ENCODE assay signal across 32 cellular contexts in the genomic region with DNA sequence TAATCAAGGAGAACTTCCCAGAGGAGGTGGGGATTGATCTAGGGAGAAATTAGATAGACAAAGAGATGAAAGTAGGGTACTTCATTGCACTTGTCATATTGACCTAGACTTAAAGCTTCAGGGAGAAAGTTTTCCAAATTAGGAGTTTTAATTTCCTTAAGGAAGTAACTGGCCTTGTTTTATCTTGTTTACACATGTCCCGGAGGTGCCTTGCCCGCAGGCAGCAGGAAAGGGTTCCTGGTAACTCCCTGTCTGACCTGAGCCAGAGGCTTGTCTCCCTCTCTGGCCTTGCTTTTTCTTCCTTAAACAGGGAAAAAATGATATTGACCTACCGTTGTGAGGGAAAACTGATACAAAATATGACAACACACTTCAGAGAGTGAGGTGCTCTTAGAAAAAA.
DNase-seq lines count a peak whose midpoint lies in the region; ATAC-seq, FAIRE-seq and TF ChIP-seq lines count a peak whose summit lies in the region.
"Had no signal": no experiment of that assay in that cellular context is flagged by ENCODE, and none has a peak within 500 bp of the region (broad histone marks: within the 10 kb centered on the region; RNA-seq: fewer than 3 reads in every experiment).

No MANE protein-coding gene starts in this region.

- TF ChIP-seq CTCF in K562 (IDR thresholded peaks at IDR 0.05 in 2 of 3, conservative IDR thresholded peaks at IDR 0.05 in 1 of 3; ENCODE audit: insufficient read depth in 2 of 3, low read depth in 1 of 3, low read length in 3 of 3) (no peak), foreskin keratinocyte (conservative IDR thresholded peaks at IDR 0.05) (no peak), transverse colon (IDR thresholded peaks at IDR 0.05) (no peak), chondrocyte (IDR thresholded peaks at IDR 0.05) (no peak)

- H2AFZ ChIP-seq in K562 (ENCODE audit: low read depth, low read length) = no peak overlapping the region

- ATAC-seq in K562 = no peak
- ATAC-seq in foreskin keratinocyte = peak; percentile 58
- ATAC-seq: activated naive CD8-positive, alpha-beta T cell treated with anti-CD3 and anti-CD28 coated beads, Interleukin-2, amount 50 U/mL, for 24 hours; activated T-cell treated with anti-CD3 and anti-CD28 coated beads, Interleukin-2, amount 50 U/mL, for 72 hours; naive thymus-derived CD4-positive, alpha-beta T cell; stimulated activated naive CD8-positive, alpha-beta T cell treated with anti-CD3 and anti-CD28 coated beads, Interleukin-15, amount 100 ng/mL, for 72 hours had no signal

- in situ Hi-C loops in K562 (cut with MboI) = no loop called here
- in situ Hi-C loops in transverse colon (cut with MboI; ENCODE audit: low pct_ligation_motif_present in 1 of 4, low pct_unique_long_range_greater_than_20kb in 1 of 4, low sequenced_read_pairs in 3 of 4) = no loop called here

- no peak overlapping the region for H3K27ac ChIP-seq in K562 (ENCODE audit: extremely low read depth, low read depth, low read length)
- H3K27ac ChIP-seq in foreskin keratinocyte = peak overlapping the region; percentile 10
- peak overlapping the region; percentile 80 to 88 (median 84) for H3K27ac ChIP-seq in transverse colon
- H3K27ac ChIP-seq: neutrophil, right lobe of liver, SJCRH30, thoracic aorta had no signal

- intact Hi-C loops in K562 (cut with micrococcal nuclease) = no loop called here
- intact Hi-C loops in transverse colon (cut with DNase I; ENCODE audit: low total_unique reads) = no loop called here

- FAIRE-seq in K562 (lab: Jason Lieb, UNC) = no peak
- FAIRE-seq: astrocyte, H1 had no signal

- H4K20me1 ChIP-seq in K562 (replicated peaks; ENCODE audit: control insufficient read depth, insufficient read depth, low read length) = no peaks in the 10 kb centered on the region

- H3K27me3 Mint-ChIP-seq in chondrocyte (ENCODE audit: low read depth) = peaks cover 27% of the 10 kb centered on the region
- H3K27me3 Mint-ChIP-seq: progenitor cell of endocrine pancreas had no signal

- H3K4me2 ChIP-seq in K562 (ENCODE audit: insufficient read depth, low read length) = no peak overlapping the region

- no peak for TF ChIP-seq EP300 in K562 (IDR thresholded peaks at IDR 0.05; ENCODE audit: low read length)
- TF ChIP-seq EP300 in transverse colon (IDR thresholded peaks at IDR 0.05; ENCODE audit: low read depth) = no peak

- H3K4me3 ChIP-seq in K562 = no peak overlapping the region
- H3K4me3 ChIP-seq in transverse colon = no peak overlapping the region
- H3K4me3 ChIP-seq: right lobe of liver, SJCRH30, thoracic aorta had no signal

- TF ChIP-seq RAD21 in K562 (CRISPR knock-in tag; conservative IDR thresholded peaks at IDR 0.05 in 1 of 2, IDR thresholded peaks at IDR 0.05 in 1 of 2) = no peak

- no peaks in the 10 kb centered on the region for H3K36me3 ChIP-seq in K562 (ENCODE audit: control insufficient read depth, insufficient read depth, low read length)
- no peaks in the 10 kb centered on the region for H3K36me3 ChIP-seq in transverse colon
- H3K36me3 ChIP-seq: neutrophil, right lobe of liver, SJCRH30, thoracic aorta had no signal

- no TSS peak for BruUV-seq in K562 (replicated peaks; lab: Mats Ljungman, UMichigan)

- POLR2A ChIA-PET in K562 (lab: Yijun Ruan, JAX) = no interaction called here

- no peak overlapping the region for H3K27ac Mint-ChIP-seq in chondrocyte (ENCODE audit: unreplicated experiment)
- H3K27ac Mint-ChIP-seq: activated naive CD8-positive, alpha-beta T cell treated with anti-CD3 and anti-CD28 coated beads, Interleukin-2, amount 50 U/mL, for 24 hours; activated T-cell treated with anti-CD3 and anti-CD28 coated beads, Interleukin-2, amount 50 U/mL, for 72 hours; CD4-positive, alpha-beta T cell; endodermal cell; HFFc6; immature natural killer cell; naive thymus-derived CD4-positive, alpha-beta T cell; progenitor cell of endocrine pancreas had no signal

- 5% methylated on average over 3 of the region's 3 CpGs for WGBS in K562 (ENCODE audit: insufficient coverage, low coverage, missing lambda C conversion rate)
- 23 to 35% methylated on average over 3 of the region's 3 CpGs for WGBS in transverse colon (ENCODE audit: low coverage in 1 of 2), 2 donors

- no peaks in the 10 kb centered on the region for H3K4me1 Mint-ChIP-seq in chondrocyte (ENCODE audit: low read depth)
- H3K4me1 Mint-ChIP-seq: activated naive CD8-positive, alpha-beta T cell treated with anti-CD3 and anti-CD28 coated beads, Interleukin-2, amount 50 U/mL, for 24 hours; immature natural killer cell; naive thymus-derived CD4-positive, alpha-beta T cell; stimulated activated naive CD8-positive, alpha-beta T cell treated with anti-CD3 and anti-CD28 coated beads, Interleukin-15, amount 100 ng/mL, for 72 hours had no signal

- H3K9ac ChIP-seq in K562 (ENCODE audit: insufficient read depth in 1 of 2, low read depth in 2 of 2, low read length in 2 of 2) = no peak overlapping the region

- H3K27me3 ChIP-seq in K562 (ENCODE audit: control insufficient read depth in 2 of 2, insufficient read depth in 2 of 2, low read length in 2 of 2) = peaks cover 0 to 5% of the 10 kb centered on the region in 2 experiments; a peak in 2 of 5 replicates
- peaks cover 13% of the 10 kb centered on the region for H3K27me3 ChIP-seq in foreskin keratinocyte
- no peaks in the 10 kb centered on the region for H3K27me3 ChIP-seq in transverse colon
- H3K27me3 ChIP-seq: right lobe of liver, SJCRH30 had no signal

- CTCF ChIA-PET in K562 (lab: Yijun Ruan, JAX; ENCODE audit: low intra/inter-chr PET ratio) = interaction anchor here (0.6 kb wide), 1 partner anchor 668 kb away, joined by 4 read pairs; no protein-coding TSS in a partner anchor

- H3K9me3 Mint-ChIP-seq in chondrocyte (ENCODE audit: low read depth) = no peaks in the 10 kb centered on the region
- H3K9me3 Mint-ChIP-seq: activated naive CD8-positive, alpha-beta T cell treated with anti-CD3 and anti-CD28 coated beads, Interleukin-2, amount 50 U/mL, for 24 hours; activated T-cell treated with anti-CD3 and anti-CD28 coated beads, Interleukin-2, amount 50 U/mL, for 72 hours; CD4-positive, alpha-beta T cell; endodermal cell; HFFc6; immature natural killer cell; naive thymus-derived CD4-positive, alpha-beta T cell; stimulated activated naive CD8-positive, alpha-beta T cell treated with anti-CD3 and anti-CD28 coated beads, Interleukin-15, amount 100 ng/mL, for 72 hours had no signal

- H3K9me3 ChIP-seq in K562 (replicated peaks; ENCODE audit: control insufficient read depth, insufficient read depth, low read depth, low read length) (no peaks in the 10 kb centered on the region; the same call in 1 of the 2 replicates), transverse colon (no peaks in the 10 kb centered on the region)
- H3K9me3 ChIP-seq: neutrophil, right lobe of liver, SJCRH30, thoracic aorta had no signal

- peak; percentile 23 for DNase-seq in DMS53 (lab: John Stamatoyannopoulos, UW)
- DNase-seq in DMS53 treated with DMSO at 0.1 percent for 48 hours (lab: John Stamatoyannopoulos, UW; ENCODE audit: unreplicated experiment) = no peak
- DNase-seq in K562 (ENCODE audit: extremely low read depth in 1 of 4, low spot score in 3 of 4) = no peak
- DNase-seq in foreskin keratinocyte = peak; percentile 31 to 47
- DNase-seq in transverse colon = peak; percentile 61
- DNase-seq in chondrocyte (ENCODE audit: low spot score) = no peak
- DNase-seq in NCI-H2081 treated with DMSO at 0.1 percent for 48 hours (lab: John Stamatoyannopoulos, UW) = no peak
- no peak for DNase-seq in activated CD8-positive, alpha-beta memory T cell treated with anti-CD3 and anti-CD28 coated beads, Interleukin-2, amount 50 U/mL, for 4 hours
- DNase-seq: 8988T; activated CD4-positive, CD25-positive, alpha-beta regulatory T cell; activated naive CD4-positive, alpha-beta T cell; activated naive CD8-positive, alpha-beta T cell treated with anti-CD3 and anti-CD28 coated beads, Interleukin-2, amount 50 U/mL, for 24 hours; activated T-cell treated with anti-CD3 and anti-CD28 coated beads, Interleukin-2, amount 50 U/mL, for 72 hours; CD4-positive, alpha-beta T cell; cortex of kidney; endodermal cell; HFFc6; immature natural killer cell; mesendoderm; naive thymus-derived CD4-positive, alpha-beta T cell; NCI-H1417; NCI-H2029 treated with DMSO at 0.1 percent for 48 hours; NCI-H748 treated with DMSO at 0.1 percent for 48 hours; right lobe of liver; SJCRH30; stimulated activated CD4-positive, alpha-beta T cell treated with anti-CD3 and anti-CD28 coated beads, Interleukin-2, amount 100 ng/mL, for 48 hours; stimulated activated naive CD8-positive, alpha-beta T cell treated with anti-CD3 and anti-CD28 coated beads, Interleukin-15, amount 100 ng/mL, for 72 hours had no signal

- H3K4me1 ChIP-seq in K562 (replicated peaks in 1 of 2; ENCODE audit: control insufficient read depth in 2 of 2, insufficient read depth in 2 of 2, low read length in 2 of 2) (no peaks in the 10 kb centered on the region), foreskin keratinocyte (peaks cover 15% of the 10 kb centered on the region), transverse colon (peaks cover 0 to 55% (median 17%) of the 10 kb centered on the region in 4 donors)
- H3K4me1 ChIP-seq: SJCRH30 had no signal

- H3K79me2 ChIP-seq in K562 (ENCODE audit: control insufficient read depth, insufficient read depth, low read length) = no peaks in the 10 kb centered on the region

- H3K36me3 Mint-ChIP-seq in chondrocyte (ENCODE audit: low read depth) = no peaks in the 10 kb centered on the region
- H3K36me3 Mint-ChIP-seq: immature natural killer cell; naive thymus-derived CD4-positive, alpha-beta T cell had no signal

- TF ChIP-seq POLR2A in K562 (conservative IDR thresholded peaks at IDR 0.05) (no peak), transverse colon (IDR thresholded peaks at IDR 0.05) (no peak)

- H3K9me1 ChIP-seq in K562 (ENCODE audit: control insufficient read depth, insufficient read depth, low read length) = no peaks in the 10 kb centered on the region

- no peak overlapping the region for H3K4me3 Mint-ChIP-seq in chondrocyte (ENCODE audit: unreplicated experiment)
- H3K4me3 Mint-ChIP-seq: activated naive CD8-positive, alpha-beta T cell treated with anti-CD3 and anti-CD28 coated beads, Interleukin-2, amount 50 U/mL, for 24 hours; activated T-cell treated with anti-CD3 and anti-CD28 coated beads, Interleukin-2, amount 50 U/mL, for 72 hours; CD4-positive, alpha-beta T cell; endodermal cell; HFFc6; immature natural killer cell; naive thymus-derived CD4-positive, alpha-beta T cell; stimulated activated naive CD8-positive, alpha-beta T cell treated with anti-CD3 and anti-CD28 coated beads, Interleukin-15, amount 100 ng/mL, for 72 hours had no signal

TF ChIP-seq in K562, 482 proteins besides CTCF, POLR2A, EP300 and RAD21:
- TF ChIP-seq ZFP36 (IDR thresholded peaks at IDR 0.05; ENCODE audit: low read depth, low read length, partially characterized antibody) = peak; percentile 20
- no peak for TF ChIP-seq PHB (CRISPR knock-in tag; IDR thresholded peaks at IDR 0.05)

Comparison
In these comparisons a context has a peak if more than half of its experiments do, and no peak if none do; other contexts are left out.
1. DNase-seq: peak in DMS53 (single experiment), foreskin keratinocyte (2 of 2) and transverse colon (single experiment); none in DMS53 treated with DMSO at 0.1 percent for 48 hours (single experiment), K562 (0 of 4), chondrocyte (single experiment), NCI-H2081 treated with DMSO at 0.1 percent for 48 hours (single experiment) and activated CD8-positive, alpha-beta memory T cell treated with anti-CD3 and anti-CD28 coated beads, Interleukin-2, amount 50 U/mL, for 4 hours (single experiment).